ENCODE assay signal across 32 cellular contexts in genomic region chr19:15028490-15028889, GRCh38. TPM values are rescaled to one million over a fixed set of nuclear protein-coding genes. Genes with fewer than 3 reads are reported as not detected.
"Had no signal": no experiment of that assay in that cellular context is flagged by ENCODE, and none has a peak within 500 bp of the region (broad histone marks: within the 10 kb centered on the region; RNA-seq: fewer than 3 reads in every experiment).

No MANE protein-coding gene starts in this region.

- H3K9me3 ChIP-seq: esophagus squamous epithelium, lower lobe of right lung, ovary, psoas muscle, spleen, suprapubic skin, transverse colon, vagina had no signal

- DNase-seq: cortex of kidney; effector memory CD8-positive, alpha-beta T cell; erythroblast; esophagus squamous epithelium; foreskin melanocyte; glutamatergic neuron; heart right ventricle; hippocampal formation; immature natural killer cell; islet precursor cell; kidney glomerular epithelial cell; left colon; left ventricle myocardium superior; lower lobe of right lung; natural killer cell; occipital lobe; ovary; posterior cingulate gyrus; psoas muscle; right cardiac atrium; spleen; stimulated activated naive B cell treated with anti-CD40 and anti-IgM and Interleukin-4, amounts not matched to agents 10 μg/mL and 1 μg/mL and 100 μg/mL, for 72 hours; transverse colon had no signal

- ATAC-seq: effector memory CD8-positive, alpha-beta T cell; heart right ventricle; left colon; left ventricle myocardium superior; natural killer cell; psoas muscle; right cardiac atrium; stimulated activated naive B cell treated with anti-CD40 and anti-IgM and Interleukin-4, amounts not matched to agents 10 μg/mL and 1 μg/mL and 100 μg/mL, for 72 hours had no signal

- H3K4me1 ChIP-seq: esophagus squamous epithelium, heart right ventricle, lower lobe of right lung, psoas muscle, spleen, suprapubic skin, transverse colon, vagina had no signal

- H3K36me3 ChIP-seq: esophagus squamous epithelium, heart right ventricle, lower lobe of right lung, ovary, spleen, suprapubic skin, transverse colon, vagina had no signal

- H3K27me3 ChIP-seq: ovary, vagina had no signal

- FAIRE-seq: endometrium had no signal

- H3K4me3 ChIP-seq: esophagus squamous epithelium, heart right ventricle, lower lobe of right lung, ovary, psoas muscle, skin epidermis, spleen, suprapubic skin, transverse colon, vagina had no signal

- H3K27ac ChIP-seq: esophagus squamous epithelium, heart right ventricle, lower lobe of right lung, ovary, psoas muscle, skin epidermis, spleen, suprapubic skin, transverse colon, vagina had no signal

RNA-seq across cellular contexts. Expression of gene CASP14, which starts 20.8 kb away (rescaled TPM):
- total RNA-seq: dermis microvascular lymphatic vessel endothelial cell, heart right ventricle, left colon, left ventricle myocardium superior, lower lobe of right lung, mesenteric fat pad, natural killer cell, occipital lobe, ovary, psoas muscle, renal cortical epithelial cell, right cardiac atrium, spleen, transverse colon had no signal
- polyA plus RNA-seq: heart right ventricle, immature natural killer cell, neural cell, ovary, psoas muscle, right cardiac atrium, spleen had no signal

RNA-seq across cellular contexts. Expression of gene SLC1A6, which starts 48.8 kb away (rescaled TPM):
- total RNA-seq: dermis microvascular lymphatic vessel endothelial cell, esophagus squamous epithelium, heart right ventricle, left colon, left ventricle myocardium superior, lower lobe of right lung, mesenteric fat pad, natural killer cell, ovary, psoas muscle, renal cortical epithelial cell, right cardiac atrium, spleen, transverse colon, vagina had no signal
- polyA plus RNA-seq: heart right ventricle, immature natural killer cell, psoas muscle, right cardiac atrium, spleen had no signal

RNA-seq across cellular contexts. Expression of gene OR1I1, which starts 53.5 kb away (rescaled TPM):
- total RNA-seq: dermis microvascular lymphatic vessel endothelial cell, esophagus squamous epithelium, heart right ventricle, left colon, left ventricle myocardium superior, lower lobe of right lung, mesenteric fat pad, natural killer cell, occipital lobe, ovary, psoas muscle, renal cortical epithelial cell, right cardiac atrium, spleen, suprapubic skin, transverse colon, ureter, vagina had no signal
- polyA plus RNA-seq: heart right ventricle, immature natural killer cell, neural cell, ovary, psoas muscle, right cardiac atrium had no signal
